In the genomic region with DNA sequence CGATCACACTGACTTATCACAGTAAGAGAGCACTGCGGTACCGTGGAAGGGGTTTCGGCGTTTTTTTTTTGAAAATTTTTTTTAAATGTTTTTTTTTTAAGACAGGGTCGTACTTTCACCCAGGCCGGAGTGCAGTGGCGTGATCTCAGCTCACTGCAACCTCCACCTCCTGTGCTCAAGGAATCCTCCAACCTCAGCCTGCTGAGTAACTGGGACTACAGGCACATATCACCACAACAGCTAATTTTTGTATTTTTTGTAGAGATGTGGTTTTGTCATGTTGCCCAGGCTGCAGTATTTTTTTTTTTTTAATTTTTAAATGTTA, we compare ENCODE assay signal across 1 cellular context.
TF ChIP-seq lines count a peak whose summit lies in the region.

No MANE protein-coding gene starts in this region.

TF ChIP-seq in GM12878, 131 proteins besides CTCF, POLR2A, EP300 and RAD21:
- TF ChIP-seq, protein P1, sequence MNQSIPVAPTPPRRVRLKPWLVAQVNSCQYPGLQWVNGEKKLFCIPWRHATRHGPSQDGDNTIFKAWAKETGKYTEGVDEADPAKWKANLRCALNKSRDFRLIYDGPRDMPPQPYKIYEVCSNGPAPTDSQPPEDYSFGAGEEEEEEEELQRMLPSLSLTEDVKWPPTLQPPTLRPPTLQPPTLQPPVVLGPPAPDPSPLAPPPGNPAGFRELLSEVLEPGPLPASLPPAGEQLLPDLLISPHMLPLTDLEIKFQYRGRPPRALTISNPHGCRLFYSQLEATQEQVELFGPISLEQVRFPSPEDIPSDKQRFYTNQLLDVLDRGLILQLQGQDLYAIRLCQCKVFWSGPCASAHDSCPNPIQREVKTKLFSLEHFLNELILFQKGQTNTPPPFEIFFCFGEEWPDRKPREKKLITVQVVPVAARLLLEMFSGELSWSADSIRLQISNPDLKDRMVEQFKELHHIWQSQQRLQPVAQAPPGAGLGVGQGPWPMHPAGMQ (IDR thresholded peaks at IDR 0.05; ENCODE audit: borderline replicate concordance): no peak
- TF ChIP-seq, protein P2, sequence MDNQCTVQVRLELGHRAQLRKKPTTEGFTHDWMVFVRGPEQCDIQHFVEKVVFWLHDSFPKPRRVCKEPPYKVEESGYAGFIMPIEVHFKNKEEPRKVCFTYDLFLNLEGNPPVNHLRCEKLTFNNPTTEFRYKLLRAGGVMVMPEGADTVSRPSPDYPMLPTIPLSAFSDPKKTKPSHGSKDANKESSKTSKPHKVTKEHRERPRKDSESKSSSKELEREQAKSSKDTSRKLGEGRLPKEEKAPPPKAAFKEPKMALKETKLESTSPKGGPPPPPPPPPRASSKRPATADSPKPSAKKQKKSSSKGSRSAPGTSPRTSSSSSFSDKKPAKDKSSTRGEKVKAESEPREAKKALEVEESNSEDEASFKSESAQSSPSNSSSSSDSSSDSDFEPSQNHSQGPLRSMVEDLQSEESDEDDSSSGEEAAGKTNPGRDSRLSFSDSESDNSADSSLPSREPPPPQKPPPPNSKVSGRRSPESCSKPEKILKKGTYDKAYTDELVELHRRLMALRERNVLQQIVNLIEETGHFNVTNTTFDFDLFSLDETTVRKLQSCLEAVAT (IDR thresholded peaks at IDR 0.05): 0 out of 2 replicates have a peak, but pooled peaks have one; percentile 29
- TF ChIP-seq MYB (IDR thresholded peaks at IDR 0.05; ENCODE audit: borderline replicate concordance, low read depth, low read length): no peak
